ENCODE assay signal across 1 cellular context in the genomic region with DNA sequence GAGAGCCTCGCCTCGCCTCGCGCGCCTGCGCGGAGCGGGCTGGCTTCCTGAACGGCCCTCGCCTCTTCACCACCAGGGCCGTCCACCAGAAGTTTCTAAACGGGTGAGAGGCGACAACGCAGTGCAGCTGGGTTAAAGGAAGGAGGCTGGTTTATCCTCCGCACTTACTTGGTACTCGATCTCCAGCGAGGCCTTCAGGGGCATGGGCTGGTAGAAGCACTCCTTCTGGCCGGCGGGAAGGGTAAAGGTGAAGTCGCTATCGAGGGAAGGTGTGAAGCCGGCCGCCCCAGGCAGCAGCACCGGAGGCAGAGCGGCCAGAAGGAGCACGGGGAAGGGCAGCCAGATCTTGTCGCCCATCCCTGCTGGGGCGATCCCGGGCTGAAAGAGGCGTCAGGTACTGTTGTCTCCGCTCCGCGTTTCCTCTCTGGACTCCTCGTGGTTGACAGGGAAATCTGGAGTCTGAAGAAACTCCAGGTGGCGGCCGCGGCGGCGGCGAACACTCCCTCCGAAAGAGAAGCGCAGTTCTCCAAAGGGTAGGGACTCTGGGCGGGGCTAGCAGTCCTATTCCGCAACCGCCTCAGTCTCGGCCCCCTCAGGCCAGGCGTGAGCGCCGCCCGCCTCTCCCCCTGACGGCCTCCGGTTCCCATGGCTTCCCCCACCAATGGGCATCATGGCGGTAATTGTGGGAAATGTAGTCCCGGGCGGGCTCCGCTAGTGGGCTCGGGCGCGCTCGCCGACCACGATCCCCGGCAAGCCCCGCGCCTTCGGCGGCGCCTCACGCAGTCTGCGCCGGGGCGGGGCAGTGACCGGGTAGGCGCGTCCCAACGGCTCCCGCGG.
TF ChIP-seq lines count a peak whose summit lies in the region.

TSS of gene TMED5 (minus strand) at position 528 of the 837 bp plus-strand sequence. CDS start at position 357, 171 bp downstream.

TF ChIP-seq in K562, 482 proteins besides CTCF, POLR2A, EP300 and RAD21 (continued from another document and continues in another):
- TF ChIP-seq, protein P1, sequence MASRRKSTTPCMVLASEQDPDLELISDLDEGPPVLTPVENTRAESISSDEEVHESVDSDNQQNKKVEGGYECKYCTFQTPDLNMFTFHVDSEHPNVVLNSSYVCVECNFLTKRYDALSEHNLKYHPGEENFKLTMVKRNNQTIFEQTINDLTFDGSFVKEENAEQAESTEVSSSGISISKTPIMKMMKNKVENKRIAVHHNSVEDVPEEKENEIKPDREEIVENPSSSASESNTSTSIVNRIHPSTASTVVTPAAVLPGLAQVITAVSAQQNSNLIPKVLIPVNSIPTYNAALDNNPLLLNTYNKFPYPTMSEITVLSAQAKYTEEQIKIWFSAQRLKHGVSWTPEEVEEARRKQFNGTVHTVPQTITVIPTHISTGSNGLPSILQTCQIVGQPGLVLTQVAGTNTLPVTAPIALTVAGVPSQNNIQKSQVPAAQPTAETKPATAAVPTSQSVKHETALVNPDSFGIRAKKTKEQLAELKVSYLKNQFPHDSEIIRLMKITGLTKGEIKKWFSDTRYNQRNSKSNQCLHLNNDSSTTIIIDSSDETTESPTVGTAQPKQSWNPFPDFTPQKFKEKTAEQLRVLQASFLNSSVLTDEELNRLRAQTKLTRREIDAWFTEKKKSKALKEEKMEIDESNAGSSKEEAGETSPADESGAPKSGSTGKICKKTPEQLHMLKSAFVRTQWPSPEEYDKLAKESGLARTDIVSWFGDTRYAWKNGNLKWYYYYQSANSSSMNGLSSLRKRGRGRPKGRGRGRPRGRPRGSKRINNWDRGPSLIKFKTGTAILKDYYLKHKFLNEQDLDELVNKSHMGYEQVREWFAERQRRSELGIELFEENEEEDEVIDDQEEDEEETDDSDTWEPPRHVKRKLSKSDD (conservative IDR thresholded peaks at IDR 0.05; ENCODE audit: low read length) = no peak
- TF ChIP-seq, protein P2, sequence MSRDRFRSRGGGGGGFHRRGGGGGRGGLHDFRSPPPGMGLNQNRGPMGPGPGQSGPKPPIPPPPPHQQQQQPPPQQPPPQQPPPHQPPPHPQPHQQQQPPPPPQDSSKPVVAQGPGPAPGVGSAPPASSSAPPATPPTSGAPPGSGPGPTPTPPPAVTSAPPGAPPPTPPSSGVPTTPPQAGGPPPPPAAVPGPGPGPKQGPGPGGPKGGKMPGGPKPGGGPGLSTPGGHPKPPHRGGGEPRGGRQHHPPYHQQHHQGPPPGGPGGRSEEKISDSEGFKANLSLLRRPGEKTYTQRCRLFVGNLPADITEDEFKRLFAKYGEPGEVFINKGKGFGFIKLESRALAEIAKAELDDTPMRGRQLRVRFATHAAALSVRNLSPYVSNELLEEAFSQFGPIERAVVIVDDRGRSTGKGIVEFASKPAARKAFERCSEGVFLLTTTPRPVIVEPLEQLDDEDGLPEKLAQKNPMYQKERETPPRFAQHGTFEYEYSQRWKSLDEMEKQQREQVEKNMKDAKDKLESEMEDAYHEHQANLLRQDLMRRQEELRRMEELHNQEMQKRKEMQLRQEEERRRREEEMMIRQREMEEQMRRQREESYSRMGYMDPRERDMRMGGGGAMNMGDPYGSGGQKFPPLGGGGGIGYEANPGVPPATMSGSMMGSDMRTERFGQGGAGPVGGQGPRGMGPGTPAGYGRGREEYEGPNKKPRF (IDR thresholded peaks at IDR 0.05; ENCODE audit: low read depth, low read length) = no peak
- TF ChIP-seq, protein P3, sequence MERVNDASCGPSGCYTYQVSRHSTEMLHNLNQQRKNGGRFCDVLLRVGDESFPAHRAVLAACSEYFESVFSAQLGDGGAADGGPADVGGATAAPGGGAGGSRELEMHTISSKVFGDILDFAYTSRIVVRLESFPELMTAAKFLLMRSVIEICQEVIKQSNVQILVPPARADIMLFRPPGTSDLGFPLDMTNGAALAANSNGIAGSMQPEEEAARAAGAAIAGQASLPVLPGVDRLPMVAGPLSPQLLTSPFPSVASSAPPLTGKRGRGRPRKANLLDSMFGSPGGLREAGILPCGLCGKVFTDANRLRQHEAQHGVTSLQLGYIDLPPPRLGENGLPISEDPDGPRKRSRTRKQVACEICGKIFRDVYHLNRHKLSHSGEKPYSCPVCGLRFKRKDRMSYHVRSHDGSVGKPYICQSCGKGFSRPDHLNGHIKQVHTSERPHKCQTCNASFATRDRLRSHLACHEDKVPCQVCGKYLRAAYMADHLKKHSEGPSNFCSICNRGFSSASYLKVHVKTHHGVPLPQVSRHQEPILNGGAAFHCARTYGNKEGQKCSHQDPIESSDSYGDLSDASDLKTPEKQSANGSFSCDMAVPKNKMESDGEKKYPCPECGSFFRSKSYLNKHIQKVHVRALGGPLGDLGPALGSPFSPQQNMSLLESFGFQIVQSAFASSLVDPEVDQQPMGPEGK (CRISPR knock-in tag; IDR thresholded peaks at IDR 0.05; ENCODE audit: borderline replicate concordance) = no peak
- TF ChIP-seq FOXJ2 (tag; IDR thresholded peaks at IDR 0.05) (no peak; the same call in 1 of the 2 replicates), ZBTB8A (IDR thresholded peaks at IDR 0.05; ENCODE audit: partially characterized antibody) (no peak), FOXP4 (CRISPR knock-in tag; IDR thresholded peaks at IDR 0.05; ENCODE audit: borderline replicate concordance) (no peak), MCM3 (IDR thresholded peaks at IDR 0.05) (no peak), THRAP3 (IDR thresholded peaks at IDR 0.05; ENCODE audit: borderline replicate concordance) (no peak), ZNF282 (CRISPR knock-in tag; IDR thresholded peaks at IDR 0.05) (no peak), ZNF134 (CRISPR knock-in tag; conservative IDR thresholded peaks at IDR 0.05) (no peak), ASH1L (IDR thresholded peaks at IDR 0.05; ENCODE audit: borderline replicate concordance, low read depth, partially characterized antibody) (no peak), LEF1 (IDR thresholded peaks at IDR 0.05) (no peak), DPF2 (IDR thresholded peaks at IDR 0.05) (peak; percentile 21; the same call in 1 of the 2 replicates), KLF13 (tag; IDR thresholded peaks at IDR 0.05; ENCODE audit: borderline replicate concordance, low read depth) (no peak), PREB (CRISPR knock-in tag; IDR thresholded peaks at IDR 0.05) (no peak), ZNF41 (CRISPR knock-in tag; conservative IDR thresholded peaks at IDR 0.05) (no peak), BACH1 (tag; IDR thresholded peaks at IDR 0.05) (no peak), GABPA (tag; conservative IDR thresholded peaks at IDR 0.05; ENCODE audit: low read depth) (no peak), CHD1 (IDR thresholded peaks at IDR 0.05; ENCODE audit: low read length) (peak; percentile 84), TAF7 (tag; IDR thresholded peaks at IDR 0.05) (peak; percentile 43; the same call in 1 of the 2 replicates), ZFP30 (CRISPR knock-in tag; IDR thresholded peaks at IDR 0.05; ENCODE audit: borderline replicate concordance) (no peak), BRCA1 (IDR thresholded peaks at IDR 0.05) (no peak), BRCA1 (CRISPR knock-in tag; IDR thresholded peaks at IDR 0.05) (no peak), RB1 (IDR thresholded peaks at IDR 0.05; ENCODE audit: low read depth) (no peak; the same call in 1 of the 2 replicates), POU5F1 (IDR thresholded peaks at IDR 0.05; ENCODE audit: borderline replicate concordance, low read depth, low read length, partially characterized antibody) (peak; percentile 57), KLF6 (CRISPR knock-in tag; IDR thresholded peaks at IDR 0.05; ENCODE audit: borderline replicate concordance) (no peak), HSF4 (CRISPR knock-in tag; IDR thresholded peaks at IDR 0.05; ENCODE audit: borderline replicate concordance) (no peak), RBM25 (IDR thresholded peaks at IDR 0.05; ENCODE audit: low read depth, low read length, severe bottlenecking) (peak; percentile 54)
- TF ChIP-seq, protein P4, sequence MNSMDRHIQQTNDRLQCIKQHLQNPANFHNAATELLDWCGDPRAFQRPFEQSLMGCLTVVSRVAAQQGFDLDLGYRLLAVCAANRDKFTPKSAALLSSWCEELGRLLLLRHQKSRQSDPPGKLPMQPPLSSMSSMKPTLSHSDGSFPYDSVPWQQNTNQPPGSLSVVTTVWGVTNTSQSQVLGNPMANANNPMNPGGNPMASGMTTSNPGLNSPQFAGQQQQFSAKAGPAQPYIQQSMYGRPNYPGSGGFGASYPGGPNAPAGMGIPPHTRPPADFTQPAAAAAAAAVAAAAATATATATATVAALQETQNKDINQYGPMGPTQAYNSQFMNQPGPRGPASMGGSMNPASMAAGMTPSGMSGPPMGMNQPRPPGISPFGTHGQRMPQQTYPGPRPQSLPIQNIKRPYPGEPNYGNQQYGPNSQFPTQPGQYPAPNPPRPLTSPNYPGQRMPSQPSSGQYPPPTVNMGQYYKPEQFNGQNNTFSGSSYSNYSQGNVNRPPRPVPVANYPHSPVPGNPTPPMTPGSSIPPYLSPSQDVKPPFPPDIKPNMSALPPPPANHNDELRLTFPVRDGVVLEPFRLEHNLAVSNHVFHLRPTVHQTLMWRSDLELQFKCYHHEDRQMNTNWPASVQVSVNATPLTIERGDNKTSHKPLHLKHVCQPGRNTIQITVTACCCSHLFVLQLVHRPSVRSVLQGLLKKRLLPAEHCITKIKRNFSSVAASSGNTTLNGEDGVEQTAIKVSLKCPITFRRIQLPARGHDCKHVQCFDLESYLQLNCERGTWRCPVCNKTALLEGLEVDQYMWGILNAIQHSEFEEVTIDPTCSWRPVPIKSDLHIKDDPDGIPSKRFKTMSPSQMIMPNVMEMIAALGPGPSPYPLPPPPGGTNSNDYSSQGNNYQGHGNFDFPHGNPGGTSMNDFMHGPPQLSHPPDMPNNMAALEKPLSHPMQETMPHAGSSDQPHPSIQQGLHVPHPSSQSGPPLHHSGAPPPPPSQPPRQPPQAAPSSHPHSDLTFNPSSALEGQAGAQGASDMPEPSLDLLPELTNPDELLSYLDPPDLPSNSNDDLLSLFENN (IDR thresholded peaks at IDR 0.05; ENCODE audit: low read depth in 2 of 2, low read length in 2 of 2) = no peak; a peak in 1 of 4 replicates
- TF ChIP-seq, protein P5, sequence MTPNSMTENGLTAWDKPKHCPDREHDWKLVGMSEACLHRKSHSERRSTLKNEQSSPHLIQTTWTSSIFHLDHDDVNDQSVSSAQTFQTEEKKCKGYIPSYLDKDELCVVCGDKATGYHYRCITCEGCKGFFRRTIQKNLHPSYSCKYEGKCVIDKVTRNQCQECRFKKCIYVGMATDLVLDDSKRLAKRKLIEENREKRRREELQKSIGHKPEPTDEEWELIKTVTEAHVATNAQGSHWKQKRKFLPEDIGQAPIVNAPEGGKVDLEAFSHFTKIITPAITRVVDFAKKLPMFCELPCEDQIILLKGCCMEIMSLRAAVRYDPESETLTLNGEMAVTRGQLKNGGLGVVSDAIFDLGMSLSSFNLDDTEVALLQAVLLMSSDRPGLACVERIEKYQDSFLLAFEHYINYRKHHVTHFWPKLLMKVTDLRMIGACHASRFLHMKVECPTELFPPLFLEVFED (CRISPR knock-in tag; conservative IDR thresholded peaks at IDR 0.05) = no peak; the same call in 1 of the 2 replicates
- TF ChIP-seq, protein P6, sequence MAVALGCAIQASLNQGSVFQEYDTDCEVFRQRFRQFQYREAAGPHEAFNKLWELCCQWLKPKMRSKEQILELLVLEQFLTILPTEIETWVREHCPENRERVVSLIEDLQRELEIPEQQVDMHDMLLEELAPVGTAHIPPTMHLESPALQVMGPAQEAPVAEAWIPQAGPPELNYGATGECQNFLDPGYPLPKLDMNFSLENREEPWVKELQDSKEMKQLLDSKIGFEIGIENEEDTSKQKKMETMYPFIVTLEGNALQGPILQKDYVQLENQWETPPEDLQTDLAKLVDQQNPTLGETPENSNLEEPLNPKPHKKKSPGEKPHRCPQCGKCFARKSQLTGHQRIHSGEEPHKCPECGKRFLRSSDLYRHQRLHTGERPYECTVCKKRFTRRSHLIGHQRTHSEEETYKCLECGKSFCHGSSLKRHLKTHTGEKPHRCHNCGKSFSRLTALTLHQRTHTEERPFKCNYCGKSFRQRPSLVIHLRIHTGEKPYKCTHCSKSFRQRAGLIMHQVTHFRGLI (CRISPR knock-in tag; IDR thresholded peaks at IDR 0.05) = no peak
- TF ChIP-seq, protein P7, sequence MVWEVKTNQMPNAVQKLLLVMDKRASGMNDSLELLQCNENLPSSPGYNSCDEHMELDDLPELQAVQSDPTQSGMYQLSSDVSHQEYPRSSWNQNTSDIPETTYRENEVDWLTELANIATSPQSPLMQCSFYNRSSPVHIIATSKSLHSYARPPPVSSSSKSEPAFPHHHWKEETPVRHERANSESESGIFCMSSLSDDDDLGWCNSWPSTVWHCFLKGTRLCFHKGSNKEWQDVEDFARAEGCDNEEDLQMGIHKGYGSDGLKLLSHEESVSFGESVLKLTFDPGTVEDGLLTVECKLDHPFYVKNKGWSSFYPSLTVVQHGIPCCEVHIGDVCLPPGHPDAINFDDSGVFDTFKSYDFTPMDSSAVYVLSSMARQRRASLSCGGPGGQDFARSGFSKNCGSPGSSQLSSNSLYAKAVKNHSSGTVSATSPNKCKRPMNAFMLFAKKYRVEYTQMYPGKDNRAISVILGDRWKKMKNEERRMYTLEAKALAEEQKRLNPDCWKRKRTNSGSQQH (CRISPR knock-in tag; IDR thresholded peaks at IDR 0.05) = peak; percentile 74; the same call in 1 of the 2 replicates
